Comparison of ENCODE assay signal across 15 cellular contexts in genomic region chr3:55162031-55162784, GRCh38.
DNase-seq lines count a peak whose midpoint lies in the region; ATAC-seq and TF ChIP-seq lines count a peak whose summit lies in the region.
"Had no signal": no experiment of that assay in that cellular context is flagged by ENCODE, and none has a peak within 500 bp of the region (broad histone marks: within the 10 kb centered on the region; RNA-seq: fewer than 3 reads in every experiment).

No MANE protein-coding gene starts in this region.

- H3K27ac Mint-ChIP-seq in HFFc6 = peak overlapping the region; percentile 94
- H3K27ac Mint-ChIP-seq in effector memory CD8-positive, alpha-beta T cell = no peak overlapping the region
- H3K27ac Mint-ChIP-seq in natural killer cell = no peak overlapping the region
- H3K27ac Mint-ChIP-seq: brain had no signal

- peaks cover 52% of the 10 kb centered on the region for H3K4me1 ChIP-seq in ACC112 (ENCODE audit: control insufficient read depth, insufficient read depth, low read length, unreplicated experiment)

- peak overlapping the region; percentile 95 for H3K27ac ChIP-seq in ACC112 (ENCODE audit: low read depth, low read length)
- H3K27ac ChIP-seq: KMS-11, tibial artery had no signal

- no peaks in the 10 kb centered on the region for H3K27me3 ChIP-seq in ACC112 (ENCODE audit: insufficient read depth, low read length)
- H3K27me3 ChIP-seq: tibial artery had no signal

- H3K4me1 Mint-ChIP-seq in HFFc6 (ENCODE audit: low read depth) (peaks cover 96% of the 10 kb centered on the region), natural killer cell (no peaks in the 10 kb centered on the region)
- no peaks in the 10 kb centered on the region for H3K4me1 Mint-ChIP-seq in effector memory CD8-positive, alpha-beta T cell (ENCODE audit: low read depth in 2 of 2)
- H3K4me1 Mint-ChIP-seq: brain had no signal

- H3K36me3 Mint-ChIP-seq in HFFc6 (ENCODE audit: low read depth) = no peaks in the 10 kb centered on the region
- no peaks in the 10 kb centered on the region for H3K36me3 Mint-ChIP-seq in effector memory CD8-positive, alpha-beta T cell (ENCODE audit: insufficient read depth)
- H3K36me3 Mint-ChIP-seq in natural killer cell = peaks cover 6% of the 10 kb centered on the region
- H3K36me3 Mint-ChIP-seq: brain had no signal

- intact Hi-C loops in natural killer cell (cut with micrococcal nuclease) = no loop called here

- peak; percentile 78 for DNase-seq in HFFc6
- peak; percentile 44 for DNase-seq in SW480 (ENCODE audit: low spot score)
- peak; percentile 6 for DNase-seq in fibroblast of the conjunctiva (ENCODE audit: low read depth)
- no peak for DNase-seq in effector memory CD8-positive, alpha-beta T cell
- no peak for DNase-seq in natural killer cell
- DNase-seq: NCI-H187 treated with DMSO at 0.1 percent for 48 hours, NCI-H69, occipital lobe, Right ventricle myocardium superior, tibial artery had no signal

- H3K4me3 ChIP-seq in ACC112 (ENCODE audit: low read depth, low read length) = no peak overlapping the region
- H3K4me3 ChIP-seq: tibial artery had no signal

- H3K9me3 Mint-ChIP-seq in HFFc6 = no peaks in the 10 kb centered on the region
- H3K9me3 Mint-ChIP-seq in effector memory CD8-positive, alpha-beta T cell = peaks cover 5 to 17% of the 10 kb centered on the region in 2 donors
- peaks cover 8 to 13% of the 10 kb centered on the region in 2 donors for H3K9me3 Mint-ChIP-seq in natural killer cell
- H3K9me3 Mint-ChIP-seq: brain had no signal

- no peak for ATAC-seq in GM19395 (IDR thresholded peaks at IDR 0.05; ENCODE audit: unreplicated experiment)
- no peak for ATAC-seq in effector memory CD8-positive, alpha-beta T cell (replicated peaks)
- no peak for ATAC-seq in natural killer cell
- no peak for ATAC-seq in GM21737 (IDR thresholded peaks at IDR 0.05; ENCODE audit: unreplicated experiment)

- no peaks in the 10 kb centered on the region for H3K36me3 ChIP-seq in ACC112 (ENCODE audit: insufficient read depth, low read length)
- H3K36me3 ChIP-seq: tibial artery had no signal

- H2AFZ ChIP-seq in ACC112 (ENCODE audit: low read length, unreplicated experiment) = peak overlapping the region; percentile 36

- H3K4me3 Mint-ChIP-seq in HFFc6 (peak overlapping the region; percentile 64), natural killer cell (no peak overlapping the region)
- H3K4me3 Mint-ChIP-seq in effector memory CD8-positive, alpha-beta T cell = no peak overlapping the region
- H3K4me3 Mint-ChIP-seq: brain had no signal

- H3K27me3 Mint-ChIP-seq in HFFc6 (ENCODE audit: insufficient read depth) (no peaks in the 10 kb centered on the region; the same call in 1 of the 2 replicates), natural killer cell (ENCODE audit: low read depth in 2 of 2) (no peaks in the 10 kb centered on the region)
- H3K27me3 Mint-ChIP-seq in effector memory CD8-positive, alpha-beta T cell = no peaks in the 10 kb centered on the region

- no peaks in the 10 kb centered on the region for H3K79me2 ChIP-seq in ACC112 (ENCODE audit: control insufficient read depth, insufficient read depth, low read length, unreplicated experiment)

- TF ChIP-seq CTCF in HFFc6 (IDR thresholded peaks at IDR 0.05) = no peak
- no peak for TF ChIP-seq CTCF in natural killer cell (IDR thresholded peaks at IDR 0.05)

Comparison
In these comparisons a context has a peak if more than half of its experiments do, and no peak if none do; other contexts are left out.
1. DNase-seq: peak in HFFc6 (single experiment), SW480 (single experiment) and fibroblast of the conjunctiva (single experiment); none in effector memory CD8-positive, alpha-beta T cell (0 of 3) and natural killer cell (single experiment).